16 cellular contexts compared by ENCODE assay signal in the genomic region with DNA sequence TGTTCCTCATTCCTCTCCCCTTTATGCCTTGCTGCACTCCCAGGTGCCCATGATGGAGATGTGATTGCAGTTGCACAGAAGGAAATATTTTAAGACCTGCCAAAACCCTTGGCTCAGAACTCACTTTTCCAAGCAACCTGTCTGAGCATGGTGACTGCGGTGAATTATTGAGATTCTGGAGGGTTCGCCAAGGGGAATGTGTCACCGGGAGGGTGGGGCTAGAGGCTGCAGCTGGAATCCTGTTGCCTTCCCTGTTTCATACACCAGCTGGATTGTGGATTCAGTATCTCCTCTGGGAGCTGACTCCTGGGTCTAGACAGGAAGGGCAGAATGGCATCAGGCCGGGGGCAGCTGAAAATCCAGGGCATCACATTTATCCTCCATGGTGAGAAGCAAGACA.
DNase-seq lines count a peak whose midpoint lies in the region; ATAC-seq lines count a peak whose summit lies in the region.
"Had no signal": no experiment of that assay in that cellular context is flagged by ENCODE, and none has a peak within 500 bp of the region (broad histone marks: within the 10 kb centered on the region; RNA-seq: fewer than 3 reads in every experiment).

No MANE protein-coding gene starts in this region.

- ATAC-seq in GM18868 (IDR thresholded peaks at IDR 0.05; ENCODE audit: unreplicated experiment) (no peak), GM19351 (IDR thresholded peaks at IDR 0.05; ENCODE audit: unreplicated experiment) (no peak)
- ATAC-seq: GM12878, HepG2 had no signal

- peak; percentile 59 for DNase-seq in A172 (ENCODE audit: low spot score)
- DNase-seq in G401 (ENCODE audit: low spot score): peak; percentile 33
- DNase-seq in RPMI7951 (ENCODE audit: low read depth): peak; percentile 58
- DNase-seq in left kidney (ENCODE audit: low read depth, low spot score): peak; percentile 12
- DNase-seq in NK-92 (lab: John Stamatoyannopoulos, UW; ENCODE audit: unreplicated experiment): no peak
- no peak for DNase-seq in stimulated activated CD4-positive, alpha-beta T cell treated with anti-CD3 and anti-CD28 coated beads, Interleukin-4, amount 100 ng/mL, for 1 hour
- DNase-seq: ACHN; BE2C; Caco-2; CD4-positive, alpha-beta T cell; GF-D8; H9 had no signal

- in situ Hi-C loops in G401 (cut with HindIII; ENCODE audit: low sequenced_read_pairs): no loop called here

Comparison
In these comparisons a context has a peak if more than half of its experiments do, and no peak if none do; other contexts are left out.
1. DNase-seq: peak in A172 (single experiment), G401 (single experiment), RPMI7951 (single experiment) and left kidney (single experiment); none in NK-92 (single experiment) and stimulated activated CD4-positive, alpha-beta T cell treated with anti-CD3 and anti-CD28 coated beads, Interleukin-4, amount 100 ng/mL, for 1 hour (single experiment).